Comparison of ENCODE assay signal across 8 cellular contexts in genomic region chr19:48568345-48568886, GRCh38. TPM values are rescaled to one million over a fixed set of nuclear protein-coding genes. Genes with fewer than 3 reads are reported as not detected.
A peak's percentile ranks its signal among the peaks of the same experiment; 100 is the strongest.
DNase-seq lines count a peak whose midpoint lies in the region; TF ChIP-seq lines count a peak whose summit lies in the region.

No MANE protein-coding gene starts in this region.

- H3K27me3 ChIP-seq in tibial artery (no peaks in the 10 kb centered on the region), Karpas-422 (ENCODE audit: low read length) (no peaks in the 10 kb centered on the region)

- H3K27me3 Mint-ChIP-seq in chondrocyte (ENCODE audit: low read depth), result no peaks in the 10 kb centered on the region

- H3K36me3 ChIP-seq in tibial artery (no peaks in the 10 kb centered on the region), Karpas-422 (ENCODE audit: insufficient read depth, low read length) (no peaks in the 10 kb centered on the region)

- no peaks in the 10 kb centered on the region for H4K20me1 ChIP-seq in Karpas-422 (ENCODE audit: insufficient read depth, low read depth, low read length)

- DNase-seq in COLO668 (lab: John Stamatoyannopoulos, UW; ENCODE audit: unreplicated experiment) (peak; percentile 54), MV-4-11 (lab: John Stamatoyannopoulos, UW) (peak; percentile 66), chondrocyte (ENCODE audit: low spot score) (no peak), left kidney (ENCODE audit: low read depth, low spot score) (peak; percentile 58), tibial artery (peak; percentile 89 to 91), Karpas-422 (no peak)
- DNase-seq in activated CD4-positive, CD25-positive, alpha-beta regulatory T cell (lab: John Stamatoyannopoulos, UW), result no peak
- no peak for DNase-seq in effector CD8-positive, alpha-beta T cell (lab: John Stamatoyannopoulos, UW)

- no peaks in the 10 kb centered on the region for H3K9me3 Mint-ChIP-seq in chondrocyte (ENCODE audit: low read depth)

- H3K4me1 Mint-ChIP-seq in chondrocyte (ENCODE audit: low read depth), result peaks cover 16% of the 10 kb centered on the region

- peaks cover 0 to 14% (median 12%) of the 10 kb centered on the region in 4 donors for H3K4me1 ChIP-seq in tibial artery
- no peaks in the 10 kb centered on the region for H3K4me1 ChIP-seq in Karpas-422 (ENCODE audit: low read length)

- no peaks in the 10 kb centered on the region for H3K36me3 Mint-ChIP-seq in chondrocyte (ENCODE audit: low read depth)

- H3K27ac Mint-ChIP-seq in chondrocyte (ENCODE audit: unreplicated experiment), result peak overlapping the region; percentile 87

- peak overlapping the region in 1 of 2 donors; percentile 1 for H3K4me3 ChIP-seq in tibial artery
- H3K4me3 ChIP-seq in Karpas-422 (ENCODE audit: low read length), result no peak overlapping the region

- H3K4me2 ChIP-seq in Karpas-422 (ENCODE audit: low read depth, low read length, poor library complexity, severe bottlenecking), result no peak overlapping the region

- TF ChIP-seq CTCF in chondrocyte (IDR thresholded peaks at IDR 0.05) (peak; percentile 16), tibial artery (IDR thresholded peaks at IDR 0.05) (no peak)

- H3K9me3 ChIP-seq in tibial artery (no peaks in the 10 kb centered on the region), Karpas-422 (ENCODE audit: low read length) (no peaks in the 10 kb centered on the region)

- H3K79me2 ChIP-seq in Karpas-422 (ENCODE audit: low read length), result no peaks in the 10 kb centered on the region

- intact Hi-C loops in tibial artery (cut with DNase I; ENCODE audit: low total_unique reads), result no loop called here

- no peak overlapping the region for H3K9ac ChIP-seq in Karpas-422 (ENCODE audit: low read length)

- no peaks in the 10 kb centered on the region for H3K9me2 ChIP-seq in Karpas-422 (replicated peaks; ENCODE audit: insufficient read depth, low read length)

- H3K4me3 Mint-ChIP-seq in chondrocyte (ENCODE audit: unreplicated experiment), result peak overlapping the region; percentile 57

- H3K27ac ChIP-seq in tibial artery, result peak overlapping the region in 1 of 2 donors; percentile 55
- H3K27ac ChIP-seq in Karpas-422 (ENCODE audit: low read length), result no peak overlapping the region

- H2AFZ ChIP-seq in Karpas-422 (ENCODE audit: low read length), result no peak overlapping the region

RNA-seq across cellular contexts. Expression of gene SULT2B1, which starts 16.4 kb away (rescaled TPM):
- 0.22 TPM in 1 of 3 replicates, not detected in the others for total RNA-seq in chondrocyte
- total RNA-seq in Karpas-422 (2014; rRNA removed; shearing (Covaris generic); ENCODE audit: low replicate concordance), result not detected in 2 replicates

RNA-seq across cellular contexts. Expression of gene SPACA4, which starts 38.1 kb away (rescaled TPM):
- total RNA-seq in chondrocyte, result not detected in 3 replicates
- not detected in 2 replicates for total RNA-seq in Karpas-422 (2014; rRNA removed; shearing (Covaris generic); ENCODE audit: low replicate concordance)

RNA-seq across cellular contexts. Expression of gene FAM83E, which starts 46.5 kb away (rescaled TPM):
- 0.38 to 0.77 TPM (median 0.67 TPM) in 3 replicates for total RNA-seq in chondrocyte
- 1.0 and 1.2 TPM in 2 replicates for total RNA-seq in Karpas-422 (2014; rRNA removed; shearing (Covaris generic); ENCODE audit: low replicate concordance)

RNA-seq across cellular contexts. Expression of gene RPL18, which starts 50.6 kb away (rescaled TPM):
- 727 to 753 TPM (median 751 TPM) in 3 replicates for total RNA-seq in chondrocyte
- total RNA-seq in Karpas-422 (2014; rRNA removed; shearing (Covaris generic); ENCODE audit: low replicate concordance), result 3,031 and 4,148 TPM in 2 replicates

RNA-seq across cellular contexts. Expression of gene SPHK2, which starts 50.9 kb away (rescaled TPM):
- total RNA-seq in chondrocyte, result 18.6 to 26.5 TPM (median 20.7 TPM) in 3 replicates
- total RNA-seq in Karpas-422 (2014; rRNA removed; shearing (Covaris generic); ENCODE audit: low replicate concordance), result 23.0 and 30.6 TPM in 2 replicates

Comparison
In these comparisons a context has a peak if more than half of its experiments do, and no peak if none do; other contexts are left out.
1. DNase-seq: peak in COLO668 (single experiment), MV-4-11 (single experiment), left kidney (single experiment) and tibial artery (2 of 2); none in chondrocyte (single experiment), activated CD4-positive, CD25-positive, alpha-beta regulatory T cell (0 of 4), Karpas-422 (single experiment) and effector CD8-positive, alpha-beta T cell (single experiment).